In genomic region chr3:143002083-143002712, GRCh38 we compare ENCODE assay signal across 1 cellular context.
TF ChIP-seq lines count a peak whose summit lies in the region.

No MANE protein-coding gene starts in this region.

TF ChIP-seq in GM12878, 131 proteins besides CTCF, POLR2A, EP300 and RAD21 (continues in another document):
- TF ChIP-seq NKRF (conservative IDR thresholded peaks at IDR 0.05) (peak; percentile 65), MEF2B (IDR thresholded peaks at IDR 0.05; ENCODE audit: partially characterized antibody, poor library complexity, severe bottlenecking) (no peak), IRF3 (IDR thresholded peaks at IDR 0.05) (no peak), IRF5 (IDR thresholded peaks at IDR 0.05; ENCODE audit: borderline replicate concordance) (no peak), ASH2L (IDR thresholded peaks at IDR 0.05; ENCODE audit: borderline replicate concordance, low read depth) (no peak), KAT2A (conservative IDR thresholded peaks at IDR 0.05; ENCODE audit: control insufficient read depth, low read depth, low read length) (no peak), PKNOX1 (IDR thresholded peaks at IDR 0.05) (no peak), SREBF2 (IDR thresholded peaks at IDR 0.05; ENCODE audit: low read length) (no peak), POU2F2 (IDR thresholded peaks at IDR 0.05; ENCODE audit: borderline replicate concordance, low read depth, low read length) (no peak), CHD4 (IDR thresholded peaks at IDR 0.05) (no peak), FOS (IDR thresholded peaks at IDR 0.05; ENCODE audit: borderline replicate concordance, extremely low read depth, insufficient read length) (no peak), PAX8 (IDR thresholded peaks at IDR 0.05) (no peak), NR2F1 (conservative IDR thresholded peaks at IDR 0.05) (no peak), TCF3 (IDR thresholded peaks at IDR 0.05; ENCODE audit: borderline replicate concordance, insufficient read depth, low read depth, low read length) (no peak), BMI1 (IDR thresholded peaks at IDR 0.05; ENCODE audit: borderline replicate concordance) (no peak), SRF (IDR thresholded peaks at IDR 0.05; ENCODE audit: low read depth in 2 of 2, low read length in 2 of 2) (0 out of 4 replicates have a peak, but pooled peaks of 1 of the 2 experiments have one; percentile 33), SUZ12 (IDR thresholded peaks at IDR 0.05; ENCODE audit: unreplicated experiment) (no peak), NBN (IDR thresholded peaks at IDR 0.05) (no peak), CUX1 (IDR thresholded peaks at IDR 0.05; ENCODE audit: insufficient replicate concordance, low read depth, low read length) (no peak), RELA (IDR thresholded peaks at IDR 0.05; ENCODE audit: borderline replicate concordance, partially characterized antibody) (no peak), GATAD2B (conservative IDR thresholded peaks at IDR 0.05; ENCODE audit: low read depth) (no peak), KLF5 (IDR thresholded peaks at IDR 0.05; ENCODE audit: partially characterized antibody) (no peak), HDGF (IDR thresholded peaks at IDR 0.05) (no peak), ZSCAN29 (IDR thresholded peaks at IDR 0.05) (no peak), TAF1 (IDR thresholded peaks at IDR 0.05; ENCODE audit: borderline replicate concordance, low read depth, low read length) (peak; percentile 42; the same call in 1 of the 2 replicates), NFXL1 (IDR thresholded peaks at IDR 0.05; ENCODE audit: borderline replicate concordance) (no peak)
- TF ChIP-seq, protein P1, sequence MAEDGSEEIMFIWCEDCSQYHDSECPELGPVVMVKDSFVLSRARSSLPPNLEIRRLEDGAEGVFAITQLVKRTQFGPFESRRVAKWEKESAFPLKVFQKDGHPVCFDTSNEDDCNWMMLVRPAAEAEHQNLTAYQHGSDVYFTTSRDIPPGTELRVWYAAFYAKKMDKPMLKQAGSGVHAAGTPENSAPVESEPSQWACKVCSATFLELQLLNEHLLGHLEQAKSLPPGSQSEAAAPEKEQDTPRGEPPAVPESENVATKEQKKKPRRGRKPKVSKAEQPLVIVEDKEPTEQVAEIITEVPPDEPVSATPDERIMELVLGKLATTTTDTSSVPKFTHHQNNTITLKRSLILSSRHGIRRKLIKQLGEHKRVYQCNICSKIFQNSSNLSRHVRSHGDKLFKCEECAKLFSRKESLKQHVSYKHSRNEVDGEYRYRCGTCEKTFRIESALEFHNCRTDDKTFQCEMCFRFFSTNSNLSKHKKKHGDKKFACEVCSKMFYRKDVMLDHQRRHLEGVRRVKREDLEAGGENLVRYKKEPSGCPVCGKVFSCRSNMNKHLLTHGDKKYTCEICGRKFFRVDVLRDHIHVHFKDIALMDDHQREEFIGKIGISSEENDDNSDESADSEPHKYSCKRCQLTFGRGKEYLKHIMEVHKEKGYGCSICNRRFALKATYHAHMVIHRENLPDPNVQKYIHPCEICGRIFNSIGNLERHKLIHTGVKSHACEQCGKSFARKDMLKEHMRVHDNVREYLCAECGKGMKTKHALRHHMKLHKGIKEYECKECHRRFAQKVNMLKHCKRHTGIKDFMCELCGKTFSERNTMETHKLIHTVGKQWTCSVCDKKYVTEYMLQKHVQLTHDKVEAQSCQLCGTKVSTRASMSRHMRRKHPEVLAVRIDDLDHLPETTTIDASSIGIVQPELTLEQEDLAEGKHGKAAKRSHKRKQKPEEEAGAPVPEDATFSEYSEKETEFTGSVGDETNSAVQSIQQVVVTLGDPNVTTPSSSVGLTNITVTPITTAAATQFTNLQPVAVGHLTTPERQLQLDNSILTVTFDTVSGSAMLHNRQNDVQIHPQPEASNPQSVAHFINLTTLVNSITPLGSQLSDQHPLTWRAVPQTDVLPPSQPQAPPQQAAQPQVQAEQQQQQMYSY (CRISPR knock-in tag; IDR thresholded peaks at IDR 0.05): no peak
- TF ChIP-seq, protein P2, sequence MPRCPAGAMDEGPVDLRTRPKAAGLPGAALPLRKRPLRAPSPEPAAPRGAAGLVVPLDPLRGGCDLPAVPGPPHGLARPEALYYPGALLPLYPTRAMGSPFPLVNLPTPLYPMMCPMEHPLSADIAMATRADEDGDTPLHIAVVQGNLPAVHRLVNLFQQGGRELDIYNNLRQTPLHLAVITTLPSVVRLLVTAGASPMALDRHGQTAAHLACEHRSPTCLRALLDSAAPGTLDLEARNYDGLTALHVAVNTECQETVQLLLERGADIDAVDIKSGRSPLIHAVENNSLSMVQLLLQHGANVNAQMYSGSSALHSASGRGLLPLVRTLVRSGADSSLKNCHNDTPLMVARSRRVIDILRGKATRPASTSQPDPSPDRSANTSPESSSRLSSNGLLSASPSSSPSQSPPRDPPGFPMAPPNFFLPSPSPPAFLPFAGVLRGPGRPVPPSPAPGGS (IDR thresholded peaks at IDR 0.05; ENCODE audit: borderline replicate concordance, insufficient read depth, low read depth, low read length, poor library complexity, severe bottlenecking): no peak
- TF ChIP-seq, protein P3, sequence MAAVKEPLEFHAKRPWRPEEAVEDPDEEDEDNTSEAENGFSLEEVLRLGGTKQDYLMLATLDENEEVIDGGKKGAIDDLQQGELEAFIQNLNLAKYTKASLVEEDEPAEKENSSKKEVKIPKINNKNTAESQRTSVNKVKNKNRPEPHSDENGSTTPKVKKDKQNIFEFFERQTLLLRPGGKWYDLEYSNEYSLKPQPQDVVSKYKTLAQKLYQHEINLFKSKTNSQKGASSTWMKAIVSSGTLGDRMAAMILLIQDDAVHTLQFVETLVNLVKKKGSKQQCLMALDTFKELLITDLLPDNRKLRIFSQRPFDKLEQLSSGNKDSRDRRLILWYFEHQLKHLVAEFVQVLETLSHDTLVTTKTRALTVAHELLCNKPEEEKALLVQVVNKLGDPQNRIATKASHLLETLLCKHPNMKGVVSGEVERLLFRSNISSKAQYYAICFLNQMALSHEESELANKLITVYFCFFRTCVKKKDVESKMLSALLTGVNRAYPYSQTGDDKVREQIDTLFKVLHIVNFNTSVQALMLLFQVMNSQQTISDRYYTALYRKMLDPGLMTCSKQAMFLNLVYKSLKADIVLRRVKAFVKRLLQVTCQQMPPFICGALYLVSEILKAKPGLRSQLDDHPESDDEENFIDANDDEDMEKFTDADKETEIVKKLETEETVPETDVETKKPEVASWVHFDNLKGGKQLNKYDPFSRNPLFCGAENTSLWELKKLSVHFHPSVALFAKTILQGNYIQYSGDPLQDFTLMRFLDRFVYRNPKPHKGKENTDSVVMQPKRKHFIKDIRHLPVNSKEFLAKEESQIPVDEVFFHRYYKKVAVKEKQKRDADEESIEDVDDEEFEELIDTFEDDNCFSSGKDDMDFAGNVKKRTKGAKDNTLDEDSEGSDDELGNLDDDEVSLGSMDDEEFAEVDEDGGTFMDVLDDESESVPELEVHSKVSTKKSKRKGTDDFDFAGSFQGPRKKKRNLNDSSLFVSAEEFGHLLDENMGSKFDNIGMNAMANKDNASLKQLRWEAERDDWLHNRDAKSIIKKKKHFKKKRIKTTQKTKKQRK (IDR thresholded peaks at IDR 0.05; ENCODE audit: low read depth, low read length): no peak
- TF ChIP-seq, protein P4, sequence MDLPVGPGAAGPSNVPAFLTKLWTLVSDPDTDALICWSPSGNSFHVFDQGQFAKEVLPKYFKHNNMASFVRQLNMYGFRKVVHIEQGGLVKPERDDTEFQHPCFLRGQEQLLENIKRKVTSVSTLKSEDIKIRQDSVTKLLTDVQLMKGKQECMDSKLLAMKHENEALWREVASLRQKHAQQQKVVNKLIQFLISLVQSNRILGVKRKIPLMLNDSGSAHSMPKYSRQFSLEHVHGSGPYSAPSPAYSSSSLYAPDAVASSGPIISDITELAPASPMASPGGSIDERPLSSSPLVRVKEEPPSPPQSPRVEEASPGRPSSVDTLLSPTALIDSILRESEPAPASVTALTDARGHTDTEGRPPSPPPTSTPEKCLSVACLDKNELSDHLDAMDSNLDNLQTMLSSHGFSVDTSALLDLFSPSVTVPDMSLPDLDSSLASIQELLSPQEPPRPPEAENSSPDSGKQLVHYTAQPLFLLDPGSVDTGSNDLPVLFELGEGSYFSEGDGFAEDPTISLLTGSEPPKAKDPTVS (IDR thresholded peaks at IDR 0.05; ENCODE audit: low read depth, low read length): no peak
- TF ChIP-seq, protein P5, sequence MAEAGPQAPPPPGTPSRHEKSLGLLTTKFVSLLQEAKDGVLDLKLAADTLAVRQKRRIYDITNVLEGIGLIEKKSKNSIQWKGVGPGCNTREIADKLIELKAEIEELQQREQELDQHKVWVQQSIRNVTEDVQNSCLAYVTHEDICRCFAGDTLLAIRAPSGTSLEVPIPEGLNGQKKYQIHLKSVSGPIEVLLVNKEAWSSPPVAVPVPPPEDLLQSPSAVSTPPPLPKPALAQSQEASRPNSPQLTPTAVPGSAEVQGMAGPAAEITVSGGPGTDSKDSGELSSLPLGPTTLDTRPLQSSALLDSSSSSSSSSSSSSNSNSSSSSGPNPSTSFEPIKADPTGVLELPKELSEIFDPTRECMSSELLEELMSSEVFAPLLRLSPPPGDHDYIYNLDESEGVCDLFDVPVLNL (IDR thresholded peaks at IDR 0.05; ENCODE audit: low read depth, low read length): no peak
